17 cellular contexts compared by ENCODE assay signal in the genomic region with DNA sequence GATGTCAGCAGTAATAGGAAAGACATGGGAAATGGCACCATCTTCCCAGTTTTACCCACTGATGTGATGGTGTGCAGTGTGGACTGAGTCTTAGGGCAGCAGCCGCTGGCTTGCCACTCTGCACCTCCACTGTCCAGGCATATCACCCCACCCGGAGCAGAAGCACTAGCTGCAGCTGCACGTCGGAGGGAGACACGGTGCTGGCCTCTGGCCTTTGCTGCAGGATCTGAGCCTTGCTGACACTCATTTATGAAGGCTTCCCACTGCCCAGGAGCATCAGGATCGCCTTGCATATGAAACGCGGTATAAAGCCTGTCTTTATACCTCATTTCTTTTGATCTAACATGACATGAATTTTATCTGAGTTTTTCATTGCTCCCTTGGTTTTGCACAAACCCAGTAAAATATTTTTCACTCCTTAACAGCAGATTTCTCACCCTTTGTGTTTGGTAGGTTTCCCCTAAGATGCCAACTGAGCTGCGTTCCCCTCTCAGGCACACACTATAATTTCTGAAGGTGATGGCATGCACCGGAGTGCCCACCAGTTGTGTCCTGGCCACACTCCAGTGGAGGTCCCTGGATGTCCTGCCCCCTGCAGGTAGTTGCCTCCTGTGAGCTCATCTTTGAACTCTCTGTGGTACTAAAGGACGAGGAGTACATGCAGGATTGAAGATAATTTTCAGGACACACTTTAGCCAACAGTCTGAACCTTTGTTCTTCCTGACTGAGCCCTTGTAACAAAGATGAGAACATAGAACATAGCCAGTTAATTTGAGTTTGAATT. TPM values are rescaled to one million over a fixed set of nuclear protein-coding genes. Genes with fewer than 3 reads are reported as not detected.
A peak's percentile ranks its signal among the peaks of the same experiment; 100 is the strongest.
DNase-seq lines count a peak whose midpoint lies in the region; ATAC-seq and TF ChIP-seq lines count a peak whose summit lies in the region.
"Had no signal": no experiment of that assay in that cellular context is flagged by ENCODE, and none has a peak within 500 bp of the region (broad histone marks: within the 10 kb centered on the region; RNA-seq: fewer than 3 reads in every experiment).

No MANE protein-coding gene starts in this region.

- H3K9me3 Mint-ChIP-seq in Caco-2 (ENCODE audit: unreplicated experiment) (no peaks in the 10 kb centered on the region), H9 (no peaks in the 10 kb centered on the region; a peak in 1 of 5 replicates)
- H3K9me3 Mint-ChIP-seq: activated CD4-positive, alpha-beta memory T cell treated with anti-CD3 and anti-CD28 coated beads, Interleukin-2, amount 10 ng/mL, durations not matched to agents 7 days and 5 days; naive thymus-derived CD4-positive, alpha-beta T cell; stimulated activated naive B cell treated with anti-CD40 and anti-IgM and Interleukin-4, amounts not matched to agents 10 μg/mL and 1 μg/mL and 100 μg/mL, for 72 hours had no signal

- H3K27ac Mint-ChIP-seq in Caco-2 (ENCODE audit: unreplicated experiment) (no peak overlapping the region), H9 (peak overlapping the region in 2 of 3 experiments; percentile 63 to 79; a peak in 3 of 7 replicates)
- H3K27ac Mint-ChIP-seq: activated CD4-positive, alpha-beta memory T cell treated with anti-CD3 and anti-CD28 coated beads, Interleukin-2, amount 10 ng/mL, durations not matched to agents 7 days and 5 days; naive thymus-derived CD4-positive, alpha-beta T cell; stimulated activated naive B cell treated with anti-CD40 and anti-IgM and Interleukin-4, amounts not matched to agents 10 μg/mL and 1 μg/mL and 100 μg/mL, for 72 hours had no signal

- H3K79me2 ChIP-seq in H9 (ENCODE audit: insufficient read depth, low read length) (no peaks in the 10 kb centered on the region), Karpas-422 (ENCODE audit: low read length) (no peaks in the 10 kb centered on the region)

- no peaks in the 10 kb centered on the region for H3K36me3 Mint-ChIP-seq in Caco-2 (ENCODE audit: insufficient read depth, unreplicated experiment)
- no peaks in the 10 kb centered on the region for H3K36me3 Mint-ChIP-seq in H9 (ENCODE audit: insufficient read depth in 1 of 3, low read depth in 3 of 3)
- H3K36me3 Mint-ChIP-seq: stimulated activated naive B cell treated with anti-CD40 and anti-IgM and Interleukin-4, amounts not matched to agents 10 μg/mL and 1 μg/mL and 100 μg/mL, for 72 hours had no signal

- H3K9me3 ChIP-seq in Caco-2 (no peaks in the 10 kb centered on the region), H9 (ENCODE audit: control insufficient read depth, low read depth, low read length) (no peaks in the 10 kb centered on the region), Karpas-422 (ENCODE audit: low read length) (no peaks in the 10 kb centered on the region)
- H3K9me3 ChIP-seq: Peyer's patch, psoas muscle, tibial artery had no signal

- WGBS in H9 (ENCODE audit: extremely low coverage, insufficient read length, low lambda C conversion rate) = no CpG with 5 or more reads among the region's 11 CpGs

- no peak overlapping the region for H3K18ac ChIP-seq in H9 (ENCODE audit: insufficient read length, low read depth, low read length)

- H3K4me2 ChIP-seq in H9 (ENCODE audit: insufficient read depth, insufficient read length, low read length) (no peak overlapping the region), Karpas-422 (ENCODE audit: low read depth, low read length, poor library complexity, severe bottlenecking) (no peak overlapping the region)

- H3K4me3 ChIP-seq in Caco-2 (ENCODE audit: low read depth, low read length) (no peak overlapping the region), fibroblast of villous mesenchyme (ENCODE audit: low read depth, low read length) (no peak overlapping the region), Karpas-422 (ENCODE audit: low read length) (no peak overlapping the region)
- H3K4me3 ChIP-seq: lung, Peyer's patch, psoas muscle, tibial artery had no signal

- H3K27ac ChIP-seq in H9 (ENCODE audit: insufficient read length, low read depth, low read length) (no peak overlapping the region), Karpas-422 (ENCODE audit: low read length) (no peak overlapping the region)
- H3K27ac ChIP-seq: Peyer's patch, psoas muscle, tibial artery had no signal

- in situ Hi-C loops in SK-MEL-5 (cut with HindIII; ENCODE audit: low pct_unique_long_range_greater_than_20kb, low sequenced_read_pairs) = no loop called here

- peak; percentile 15 to 35 for TF ChIP-seq CTCF in Caco-2 (IDR thresholded peaks at IDR 0.05; ENCODE audit: insufficient read depth in 1 of 2, low read depth in 1 of 2, low read length in 1 of 2, severe bottlenecking in 1 of 2, unreplicated experiment in 1 of 2)
- peak; percentile 57 for TF ChIP-seq CTCF in H9 (conservative IDR thresholded peaks at IDR 0.05)
- TF ChIP-seq CTCF in fibroblast of villous mesenchyme (IDR thresholded peaks at IDR 0.05; ENCODE audit: insufficient read depth, low read depth, low read length) = peak; percentile 23

- no peak overlapping the region for H4K5ac ChIP-seq in H9 (ENCODE audit: insufficient read length, low read depth, low read length)

- no peak overlapping the region for H3K56ac ChIP-seq in H9 (ENCODE audit: insufficient read length, low read depth, low read length)

- no peak overlapping the region for H2BK15ac ChIP-seq in H9 (ENCODE audit: low read depth, low read length)

- H3K4me1 Mint-ChIP-seq in Caco-2 (ENCODE audit: low read depth, unreplicated experiment) (no peaks in the 10 kb centered on the region), H9 (peaks cover 17 to 45% of the 10 kb centered on the region in 2 experiments)

- intact Hi-C loops in Caco-2 (cut with micrococcal nuclease; ENCODE audit: unreplicated experiment) = no loop called here

- no peak overlapping the region for H3K4me3 Mint-ChIP-seq in Caco-2 (ENCODE audit: unreplicated experiment)
- H3K4me3 Mint-ChIP-seq in H9 = no peak overlapping the region
- H3K4me3 Mint-ChIP-seq: activated CD4-positive, alpha-beta memory T cell treated with anti-CD3 and anti-CD28 coated beads, Interleukin-2, amount 10 ng/mL, durations not matched to agents 7 days and 5 days; naive thymus-derived CD4-positive, alpha-beta T cell; stimulated activated naive B cell treated with anti-CD40 and anti-IgM and Interleukin-4, amounts not matched to agents 10 μg/mL and 1 μg/mL and 100 μg/mL, for 72 hours had no signal

- H4K20me1 ChIP-seq in H9 (ENCODE audit: control insufficient read depth, insufficient read depth, insufficient read length) (no peaks in the 10 kb centered on the region), Karpas-422 (ENCODE audit: insufficient read depth, low read depth, low read length) (no peaks in the 10 kb centered on the region)

- peak in 1 of 2 experiments; percentile 25 for DNase-seq in Caco-2
- DNase-seq in H9 = no peak
- peak; percentile 31 for DNase-seq in SK-MEL-5 (ENCODE audit: low read depth, low spot score)
- no peak for DNase-seq in fibroblast of villous mesenchyme (ENCODE audit: low read depth)
- no peak for DNase-seq in Karpas-422
- DNase-seq in Ammon's horn (ENCODE audit: low spot score) = no peak
- DNase-seq: activated CD4-positive, alpha-beta memory T cell treated with anti-CD3 and anti-CD28 coated beads, Interleukin-2, amount 10 ng/mL, durations not matched to agents 7 days and 5 days; naive thymus-derived CD4-positive, alpha-beta T cell; NCI-H187; Peyer's patch; psoas muscle; stimulated activated naive B cell treated with anti-CD40 and anti-IgM and Interleukin-4, amounts not matched to agents 10 μg/mL and 1 μg/mL and 100 μg/mL, for 72 hours; SW 1271; tibial artery had no signal

- H3K27me3 Mint-ChIP-seq in Caco-2 (ENCODE audit: insufficient read depth, unreplicated experiment) = peaks cover 4% of the 10 kb centered on the region
- no peaks in the 10 kb centered on the region; the same call in 1 of the 2 replicates for H3K27me3 Mint-ChIP-seq in H9 (ENCODE audit: low read depth)

- H3K14ac ChIP-seq in H9 (ENCODE audit: insufficient read depth, low read length) = no peak overlapping the region

- CTCF ChIA-PET in Caco-2 (lab: Charles Lee) = interaction anchor here (0.5 to 1.0 kb wide), 2 partner anchors 50 to 77 kb away, joined by 4 to 10 read pairs; no protein-coding TSS in a partner anchor

- no peaks in the 10 kb centered on the region for H3K9me2 ChIP-seq in Karpas-422 (replicated peaks; ENCODE audit: insufficient read depth, low read length)

- no peak overlapping the region for H3T11ph ChIP-seq in H9 (ENCODE audit: low read length)

- no peaks in the 10 kb centered on the region for H3K79me1 ChIP-seq in H9 (ENCODE audit: insufficient read depth, low read depth, low read length, poor library complexity, severe bottlenecking)

- no peak overlapping the region for H2BK20ac ChIP-seq in H9 (ENCODE audit: low read depth, low read length, poor library complexity, severe bottlenecking)

- no peak overlapping the region for H2AFZ ChIP-seq in H9 (ENCODE audit: low read length)
- H2AFZ ChIP-seq in Karpas-422 (ENCODE audit: low read length) = no peak overlapping the region

- H3K27me3 ChIP-seq in Caco-2 (replicated peaks; ENCODE audit: control insufficient read depth, insufficient read depth, low read length) = no peaks in the 10 kb centered on the region; the same call in 1 of the 2 replicates
- no peaks in the 10 kb centered on the region for H3K27me3 ChIP-seq in H9 (ENCODE audit: insufficient read depth, low read length)
- no peaks in the 10 kb centered on the region for H3K27me3 ChIP-seq in Karpas-422 (ENCODE audit: low read length)
- H3K27me3 ChIP-seq: Peyer's patch had no signal

- H3K23ac ChIP-seq in H9 (ENCODE audit: insufficient read length, low read depth, low read length) = no peak overlapping the region

- H2AK5ac ChIP-seq in H9 (ENCODE audit: insufficient read length, low read length) = no peak overlapping the region

- no peak overlapping the region for H3K4ac ChIP-seq in H9 (ENCODE audit: low read depth, low read length)

- H3K9ac ChIP-seq in H9 (ENCODE audit: extremely low read depth, insufficient read length, low read length) = no peak overlapping the region
- H3K9ac ChIP-seq in Karpas-422 (ENCODE audit: low read length) = no peak overlapping the region

- H2BK5ac ChIP-seq in H9 (ENCODE audit: insufficient read length, low read length) = no peak overlapping the region

- H4K8ac ChIP-seq in H9 (replicated peaks; ENCODE audit: insufficient read length, low read depth, low read length) = no peak overlapping the region

- H3K36me3 ChIP-seq in Caco-2 (ENCODE audit: control insufficient read depth, insufficient read depth, low read length) (no peaks in the 10 kb centered on the region), Karpas-422 (ENCODE audit: insufficient read depth, low read length) (no peaks in the 10 kb centered on the region)
- H3K36me3 ChIP-seq: Peyer's patch, tibial artery had no signal

- H2BK12ac ChIP-seq in H9 (ENCODE audit: insufficient read length, low read depth, low read length) = no peak overlapping the region

- ATAC-seq in GM18870 (IDR thresholded peaks at IDR 0.05; ENCODE audit: unreplicated experiment) (no peak), GM18861 (IDR thresholded peaks at IDR 0.05; ENCODE audit: unreplicated experiment) (no peak)
- ATAC-seq: naive thymus-derived CD4-positive, alpha-beta T cell; psoas muscle; stimulated activated naive B cell treated with anti-CD40 and anti-IgM and Interleukin-4, amounts not matched to agents 10 μg/mL and 1 μg/mL and 100 μg/mL, for 72 hours had no signal

- no TSS peak for BruUV-seq in Caco-2 (replicated peaks; lab: Mats Ljungman, UMichigan)

- no peaks in the 10 kb centered on the region for H3K23me2 ChIP-seq in H9 (ENCODE audit: insufficient read length, low read depth, low read length, poor library complexity, severe bottlenecking)

- H4K91ac ChIP-seq in H9 (ENCODE audit: insufficient read length, low read depth, low read length) = no peak overlapping the region

- no peaks in the 10 kb centered on the region for H3K4me1 ChIP-seq in Caco-2
- peaks cover 2% of the 10 kb centered on the region; the same call in 1 of the 2 replicates for H3K4me1 ChIP-seq in H9 (ENCODE audit: insufficient read depth, low read length)
- H3K4me1 ChIP-seq in Karpas-422 (ENCODE audit: low read length) = no peaks in the 10 kb centered on the region
- H3K4me1 ChIP-seq: Peyer's patch, psoas muscle, tibial artery had no signal

- POLR2A ChIA-PET in Caco-2 (lab: Charles Lee) = no interaction called here

- no peak overlapping the region for H2BK120ac ChIP-seq in H9 (ENCODE audit: low read depth, low read length, poor library complexity, severe bottlenecking)

RNA-seq across cellular contexts. Expression of a gene that starts 8.9 kb away (rescaled TPM):
- total RNA-seq in Caco-2 (2022) (19.8 and 21.4 TPM in 2 replicates), H9 (2021) (29.7 and 29.9 TPM in 2 replicates), fibroblast of villous mesenchyme (24.8 and 29.8 TPM in 2 replicates)
- total RNA-seq in SK-MEL-5 (2014; rRNA removed; shearing (Covaris generic)) = 67.3 and 69.1 TPM in 2 replicates
- polyA plus RNA-seq in SK-MEL-5 (2015; cell fraction: cytosol; rRNA removed) = 27.9 and 47.1 TPM in 2 replicates
- 24.1 and 37.4 TPM in 2 replicates for polyA plus RNA-seq in SK-MEL-5 (2015; cell fraction: nucleus; rRNA removed)
- 17.6 and 26.6 TPM in 2 replicates for total RNA-seq in Karpas-422 (2014; rRNA removed; shearing (Covaris generic); ENCODE audit: low replicate concordance)

RNA-seq across cellular contexts. Expression of a gene that starts 45.0 kb away (rescaled TPM):
- total RNA-seq in Caco-2 (2022) = 0.74 and 0.79 TPM in 2 replicates
- total RNA-seq in H9 (2021) = 0.96 and 1.2 TPM in 2 replicates
- total RNA-seq in SK-MEL-5 (2014; rRNA removed; shearing (Covaris generic)) = 0.16 and 0.56 TPM in 2 replicates
- polyA plus RNA-seq in SK-MEL-5 (2015; cell fraction: cytosol; rRNA removed) = 0.79 TPM in 1 of 2 replicates, not detected in the other
- 6.3 TPM in 1 of 2 replicates, not detected in the other for polyA plus RNA-seq in SK-MEL-5 (2015; cell fraction: nucleus; rRNA removed)
- total RNA-seq in fibroblast of villous mesenchyme = 0.86 and 1.9 TPM in 2 replicates
- total RNA-seq in Karpas-422 (2014; rRNA removed; shearing (Covaris generic); ENCODE audit: low replicate concordance) = 0.30 and 2.2 TPM in 2 replicates
